Comparison of ENCODE assay signal across 1 cellular context in the genomic region with DNA sequence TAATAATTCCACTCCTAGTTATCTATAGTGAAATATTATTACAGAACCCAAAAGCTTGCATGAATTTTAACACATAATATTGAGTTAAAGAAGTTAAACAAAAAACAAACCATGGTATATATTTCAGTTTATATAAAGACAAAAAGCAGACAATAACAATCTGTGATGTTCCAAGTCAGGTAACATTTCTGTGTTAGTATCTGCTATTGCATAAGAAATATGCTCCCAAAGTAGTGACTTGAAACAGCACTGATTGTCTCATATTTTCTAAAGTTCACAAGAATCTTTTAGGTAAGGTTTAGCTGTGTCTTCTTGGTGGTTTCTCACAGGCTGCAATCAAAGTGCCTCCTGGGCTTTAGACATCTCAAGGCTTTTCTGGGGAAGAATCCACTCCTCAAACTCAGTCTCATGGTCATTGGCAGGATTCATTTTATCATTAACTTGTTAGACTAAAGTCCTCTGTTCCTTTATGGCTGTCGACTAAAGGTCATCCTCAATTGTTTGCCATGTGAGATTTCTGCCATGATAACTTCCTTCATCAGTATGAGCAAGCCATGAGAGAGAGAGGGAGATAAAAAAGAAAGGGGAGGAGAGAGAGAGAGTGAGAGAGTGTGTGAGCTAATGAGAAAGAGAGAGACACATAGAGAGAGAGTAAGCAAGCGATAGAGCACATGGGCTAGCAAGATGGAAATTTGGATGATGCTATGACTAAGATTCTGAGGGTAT.
TF ChIP-seq lines count a peak whose summit lies in the region.

No MANE protein-coding gene starts in this region.

TF ChIP-seq in HepG2, 621 proteins besides CTCF, POLR2A, EP300 and RAD21 (continued from another document and continues in another):
- TF ChIP-seq HMG20A (CRISPR knock-in tag; IDR thresholded peaks at IDR 0.05; ENCODE audit: borderline replicate concordance), result peak; percentile 91
- TF ChIP-seq, protein P1, sequence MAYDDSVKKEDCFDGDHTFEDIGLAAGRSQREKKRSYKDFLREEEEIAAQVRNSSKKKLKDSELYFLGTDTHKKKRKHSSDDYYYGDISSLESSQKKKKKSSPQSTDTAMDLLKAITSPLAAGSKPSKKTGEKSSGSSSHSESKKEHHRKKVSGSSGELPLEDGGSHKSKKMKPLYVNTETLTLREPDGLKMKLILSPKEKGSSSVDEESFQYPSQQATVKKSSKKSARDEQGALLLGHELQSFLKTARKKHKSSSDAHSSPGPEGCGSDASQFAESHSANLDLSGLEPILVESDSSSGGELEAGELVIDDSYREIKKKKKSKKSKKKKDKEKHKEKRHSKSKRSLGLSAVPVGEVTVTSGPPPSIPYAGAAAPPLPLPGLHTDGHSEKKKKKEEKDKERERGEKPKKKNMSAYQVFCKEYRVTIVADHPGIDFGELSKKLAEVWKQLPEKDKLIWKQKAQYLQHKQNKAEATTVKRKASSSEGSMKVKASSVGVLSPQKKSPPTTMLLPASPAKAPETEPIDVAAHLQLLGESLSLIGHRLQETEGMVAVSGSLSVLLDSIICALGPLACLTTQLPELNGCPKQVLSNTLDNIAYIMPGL (CRISPR knock-in tag; IDR thresholded peaks at IDR 0.05; ENCODE audit: borderline replicate concordance in 1 of 2, low read depth in 1 of 2), result 0 out of 4 replicates have a peak, but pooled peaks of 1 of the 2 experiments have one; percentile 35
- peak; percentile 56; the same call in 1 of the 2 replicates for TF ChIP-seq ZMYM4 (CRISPR knock-in tag; IDR thresholded peaks at IDR 0.05)
- TF ChIP-seq, protein P2, sequence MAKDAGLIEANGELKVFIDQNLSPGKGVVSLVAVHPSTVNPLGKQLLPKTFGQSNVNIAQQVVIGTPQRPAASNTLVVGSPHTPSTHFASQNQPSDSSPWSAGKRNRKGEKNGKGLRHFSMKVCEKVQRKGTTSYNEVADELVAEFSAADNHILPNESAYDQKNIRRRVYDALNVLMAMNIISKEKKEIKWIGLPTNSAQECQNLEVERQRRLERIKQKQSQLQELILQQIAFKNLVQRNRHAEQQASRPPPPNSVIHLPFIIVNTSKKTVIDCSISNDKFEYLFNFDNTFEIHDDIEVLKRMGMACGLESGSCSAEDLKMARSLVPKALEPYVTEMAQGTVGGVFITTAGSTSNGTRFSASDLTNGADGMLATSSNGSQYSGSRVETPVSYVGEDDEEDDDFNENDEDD (CRISPR knock-in tag; IDR thresholded peaks at IDR 0.05; ENCODE audit: borderline replicate concordance), result peak; percentile 33; the same call in 1 of the 2 replicates
- peak; percentile 46; the same call in 1 of the 2 replicates for TF ChIP-seq ATF7 (IDR thresholded peaks at IDR 0.05)
- TF ChIP-seq ATF7 (CRISPR knock-in tag; IDR thresholded peaks at IDR 0.05), result no peak
- peak; percentile 29; the same call in 1 of the 2 replicates for TF ChIP-seq ZMYM3 (CRISPR knock-in tag; IDR thresholded peaks at IDR 0.05)
- no peak for TF ChIP-seq NR3C1 (CRISPR knock-in tag; IDR thresholded peaks at IDR 0.05)
- no peak for TF ChIP-seq ZNF629 (CRISPR knock-in tag; conservative IDR thresholded peaks at IDR 0.05)
- TF ChIP-seq, protein P3, sequence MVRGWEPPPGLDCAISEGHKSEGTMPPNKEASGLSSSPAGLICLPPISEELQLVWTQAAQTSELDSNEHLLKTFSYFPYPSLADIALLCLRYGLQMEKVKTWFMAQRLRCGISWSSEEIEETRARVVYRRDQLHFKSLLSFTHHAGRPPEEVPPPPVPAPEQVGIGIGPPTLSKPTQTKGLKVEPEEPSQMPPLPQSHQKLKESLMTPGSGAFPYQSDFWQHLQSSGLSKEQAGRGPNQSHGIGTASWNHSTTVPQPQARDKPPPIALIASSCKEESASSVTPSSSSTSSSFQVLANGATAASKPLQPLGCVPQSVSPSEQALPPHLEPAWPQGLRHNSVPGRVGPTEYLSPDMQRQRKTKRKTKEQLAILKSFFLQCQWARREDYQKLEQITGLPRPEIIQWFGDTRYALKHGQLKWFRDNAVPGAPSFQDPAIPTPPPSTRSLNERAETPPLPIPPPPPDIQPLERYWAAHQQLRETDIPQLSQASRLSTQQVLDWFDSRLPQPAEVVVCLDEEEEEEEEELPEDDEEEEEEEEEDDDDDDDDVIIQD (CRISPR knock-in tag; IDR thresholded peaks at IDR 0.05; ENCODE audit: low read depth), result peak; percentile 90
- no peak for TF ChIP-seq ZBTB38 (CRISPR knock-in tag; IDR thresholded peaks at IDR 0.05)
- TF ChIP-seq, protein P4, sequence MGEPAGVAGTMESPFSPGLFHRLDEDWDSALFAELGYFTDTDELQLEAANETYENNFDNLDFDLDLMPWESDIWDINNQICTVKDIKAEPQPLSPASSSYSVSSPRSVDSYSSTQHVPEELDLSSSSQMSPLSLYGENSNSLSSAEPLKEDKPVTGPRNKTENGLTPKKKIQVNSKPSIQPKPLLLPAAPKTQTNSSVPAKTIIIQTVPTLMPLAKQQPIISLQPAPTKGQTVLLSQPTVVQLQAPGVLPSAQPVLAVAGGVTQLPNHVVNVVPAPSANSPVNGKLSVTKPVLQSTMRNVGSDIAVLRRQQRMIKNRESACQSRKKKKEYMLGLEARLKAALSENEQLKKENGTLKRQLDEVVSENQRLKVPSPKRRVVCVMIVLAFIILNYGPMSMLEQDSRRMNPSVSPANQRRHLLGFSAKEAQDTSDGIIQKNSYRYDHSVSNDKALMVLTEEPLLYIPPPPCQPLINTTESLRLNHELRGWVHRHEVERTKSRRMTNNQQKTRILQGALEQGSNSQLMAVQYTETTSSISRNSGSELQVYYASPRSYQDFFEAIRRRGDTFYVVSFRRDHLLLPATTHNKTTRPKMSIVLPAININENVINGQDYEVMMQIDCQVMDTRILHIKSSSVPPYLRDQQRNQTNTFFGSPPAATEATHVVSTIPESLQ (CRISPR knock-in tag; conservative IDR thresholded peaks at IDR 0.05), result no peak
- TF ChIP-seq ZSCAN22 (CRISPR knock-in tag; IDR thresholded peaks at IDR 0.05), result no peak
- TF ChIP-seq, protein P5, sequence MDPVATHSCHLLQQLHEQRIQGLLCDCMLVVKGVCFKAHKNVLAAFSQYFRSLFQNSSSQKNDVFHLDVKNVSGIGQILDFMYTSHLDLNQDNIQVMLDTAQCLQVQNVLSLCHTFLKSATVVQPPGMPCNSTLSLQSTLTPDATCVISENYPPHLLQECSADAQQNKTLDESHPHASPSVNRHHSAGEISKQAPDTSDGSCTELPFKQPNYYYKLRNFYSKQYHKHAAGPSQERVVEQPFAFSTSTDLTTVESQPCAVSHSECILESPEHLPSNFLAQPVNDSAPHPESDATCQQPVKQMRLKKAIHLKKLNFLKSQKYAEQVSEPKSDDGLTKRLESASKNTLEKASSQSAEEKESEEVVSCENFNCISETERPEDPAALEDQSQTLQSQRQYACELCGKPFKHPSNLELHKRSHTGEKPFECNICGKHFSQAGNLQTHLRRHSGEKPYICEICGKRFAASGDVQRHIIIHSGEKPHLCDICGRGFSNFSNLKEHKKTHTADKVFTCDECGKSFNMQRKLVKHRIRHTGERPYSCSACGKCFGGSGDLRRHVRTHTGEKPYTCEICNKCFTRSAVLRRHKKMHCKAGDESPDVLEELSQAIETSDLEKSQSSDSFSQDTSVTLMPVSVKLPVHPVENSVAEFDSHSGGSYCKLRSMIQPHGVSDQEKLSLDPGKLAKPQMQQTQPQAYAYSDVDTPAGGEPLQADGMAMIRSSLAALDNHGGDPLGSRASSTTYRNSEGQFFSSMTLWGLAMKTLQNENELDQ (CRISPR knock-in tag; IDR thresholded peaks at IDR 0.05; ENCODE audit: borderline replicate concordance), result no peak
- no peak for TF ChIP-seq STAG1 (CRISPR knock-in tag; IDR thresholded peaks at IDR 0.05)
- 0 out of 2 replicates have a peak, but pooled peaks have one; percentile 14 for TF ChIP-seq SMC3 (IDR thresholded peaks at IDR 0.05; ENCODE audit: low read length)
- TF ChIP-seq ARHGAP35 (CRISPR knock-in tag; IDR thresholded peaks at IDR 0.05; ENCODE audit: borderline replicate concordance), result no peak
- peak; percentile 68; the same call in 1 of the 2 replicates for TF ChIP-seq KDM1A (CRISPR knock-in tag; IDR thresholded peaks at IDR 0.05)
- peak; percentile 52; the same call in 1 of the 2 replicates for TF ChIP-seq GATAD1 (CRISPR knock-in tag; IDR thresholded peaks at IDR 0.05)
- no peak for TF ChIP-seq ZNF333 (CRISPR knock-in tag; IDR thresholded peaks at IDR 0.05; ENCODE audit: borderline replicate concordance)
- TF ChIP-seq ZFP1 (CRISPR knock-in tag; IDR thresholded peaks at IDR 0.05), result peak; percentile 50; the same call in 1 of the 2 replicates
- TF ChIP-seq PRMT3 (CRISPR knock-in tag; IDR thresholded peaks at IDR 0.05; ENCODE audit: borderline replicate concordance, low read depth), result no peak
- peak; percentile 66 for TF ChIP-seq HMG20B (CRISPR knock-in tag; conservative IDR thresholded peaks at IDR 0.05)
- TF ChIP-seq, protein P6, sequence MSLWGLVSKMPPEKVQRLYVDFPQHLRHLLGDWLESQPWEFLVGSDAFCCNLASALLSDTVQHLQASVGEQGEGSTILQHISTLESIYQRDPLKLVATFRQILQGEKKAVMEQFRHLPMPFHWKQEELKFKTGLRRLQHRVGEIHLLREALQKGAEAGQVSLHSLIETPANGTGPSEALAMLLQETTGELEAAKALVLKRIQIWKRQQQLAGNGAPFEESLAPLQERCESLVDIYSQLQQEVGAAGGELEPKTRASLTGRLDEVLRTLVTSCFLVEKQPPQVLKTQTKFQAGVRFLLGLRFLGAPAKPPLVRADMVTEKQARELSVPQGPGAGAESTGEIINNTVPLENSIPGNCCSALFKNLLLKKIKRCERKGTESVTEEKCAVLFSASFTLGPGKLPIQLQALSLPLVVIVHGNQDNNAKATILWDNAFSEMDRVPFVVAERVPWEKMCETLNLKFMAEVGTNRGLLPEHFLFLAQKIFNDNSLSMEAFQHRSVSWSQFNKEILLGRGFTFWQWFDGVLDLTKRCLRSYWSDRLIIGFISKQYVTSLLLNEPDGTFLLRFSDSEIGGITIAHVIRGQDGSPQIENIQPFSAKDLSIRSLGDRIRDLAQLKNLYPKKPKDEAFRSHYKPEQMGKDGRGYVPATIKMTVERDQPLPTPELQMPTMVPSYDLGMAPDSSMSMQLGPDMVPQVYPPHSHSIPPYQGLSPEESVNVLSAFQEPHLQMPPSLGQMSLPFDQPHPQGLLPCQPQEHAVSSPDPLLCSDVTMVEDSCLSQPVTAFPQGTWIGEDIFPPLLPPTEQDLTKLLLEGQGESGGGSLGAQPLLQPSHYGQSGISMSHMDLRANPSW (CRISPR knock-in tag; IDR thresholded peaks at IDR 0.05; ENCODE audit: borderline replicate concordance), result no peak
- peak; percentile 98 for TF ChIP-seq GATAD2A (CRISPR knock-in tag; IDR thresholded peaks at IDR 0.05)
- no peak for TF ChIP-seq ZNF136 (CRISPR knock-in tag; IDR thresholded peaks at IDR 0.05; ENCODE audit: low read depth)
- peak; percentile 66; the same call in 1 of the 2 replicates for TF ChIP-seq HDAC1 (CRISPR knock-in tag; IDR thresholded peaks at IDR 0.05)
- TF ChIP-seq, protein P7, sequence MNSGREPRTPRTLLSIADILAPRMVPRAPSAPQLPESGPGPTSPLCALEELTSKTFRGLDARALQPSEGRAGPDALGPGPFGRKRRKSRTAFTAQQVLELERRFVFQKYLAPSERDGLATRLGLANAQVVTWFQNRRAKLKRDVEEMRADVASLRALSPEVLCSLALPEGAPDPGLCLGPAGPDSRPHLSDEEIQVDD (CRISPR knock-in tag; IDR thresholded peaks at IDR 0.05; ENCODE audit: borderline replicate concordance), result no peak
- no peak for TF ChIP-seq EED (CRISPR knock-in tag; IDR thresholded peaks at IDR 0.05)
- no peak for TF ChIP-seq TP53 (CRISPR knock-in tag; conservative IDR thresholded peaks at IDR 0.05)
- TF ChIP-seq, protein P8, sequence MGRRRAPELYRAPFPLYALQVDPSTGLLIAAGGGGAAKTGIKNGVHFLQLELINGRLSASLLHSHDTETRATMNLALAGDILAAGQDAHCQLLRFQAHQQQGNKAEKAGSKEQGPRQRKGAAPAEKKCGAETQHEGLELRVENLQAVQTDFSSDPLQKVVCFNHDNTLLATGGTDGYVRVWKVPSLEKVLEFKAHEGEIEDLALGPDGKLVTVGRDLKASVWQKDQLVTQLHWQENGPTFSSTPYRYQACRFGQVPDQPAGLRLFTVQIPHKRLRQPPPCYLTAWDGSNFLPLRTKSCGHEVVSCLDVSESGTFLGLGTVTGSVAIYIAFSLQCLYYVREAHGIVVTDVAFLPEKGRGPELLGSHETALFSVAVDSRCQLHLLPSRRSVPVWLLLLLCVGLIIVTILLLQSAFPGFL (CRISPR knock-in tag; IDR thresholded peaks at IDR 0.05), result no peak
- no peak for TF ChIP-seq ZNF552 (CRISPR knock-in tag; IDR thresholded peaks at IDR 0.05; ENCODE audit: borderline replicate concordance)
- TF ChIP-seq TBX2 (CRISPR knock-in tag; IDR thresholded peaks at IDR 0.05; ENCODE audit: borderline replicate concordance), result peak; percentile 46; the same call in 1 of the 2 replicates
- TF ChIP-seq, protein P9, sequence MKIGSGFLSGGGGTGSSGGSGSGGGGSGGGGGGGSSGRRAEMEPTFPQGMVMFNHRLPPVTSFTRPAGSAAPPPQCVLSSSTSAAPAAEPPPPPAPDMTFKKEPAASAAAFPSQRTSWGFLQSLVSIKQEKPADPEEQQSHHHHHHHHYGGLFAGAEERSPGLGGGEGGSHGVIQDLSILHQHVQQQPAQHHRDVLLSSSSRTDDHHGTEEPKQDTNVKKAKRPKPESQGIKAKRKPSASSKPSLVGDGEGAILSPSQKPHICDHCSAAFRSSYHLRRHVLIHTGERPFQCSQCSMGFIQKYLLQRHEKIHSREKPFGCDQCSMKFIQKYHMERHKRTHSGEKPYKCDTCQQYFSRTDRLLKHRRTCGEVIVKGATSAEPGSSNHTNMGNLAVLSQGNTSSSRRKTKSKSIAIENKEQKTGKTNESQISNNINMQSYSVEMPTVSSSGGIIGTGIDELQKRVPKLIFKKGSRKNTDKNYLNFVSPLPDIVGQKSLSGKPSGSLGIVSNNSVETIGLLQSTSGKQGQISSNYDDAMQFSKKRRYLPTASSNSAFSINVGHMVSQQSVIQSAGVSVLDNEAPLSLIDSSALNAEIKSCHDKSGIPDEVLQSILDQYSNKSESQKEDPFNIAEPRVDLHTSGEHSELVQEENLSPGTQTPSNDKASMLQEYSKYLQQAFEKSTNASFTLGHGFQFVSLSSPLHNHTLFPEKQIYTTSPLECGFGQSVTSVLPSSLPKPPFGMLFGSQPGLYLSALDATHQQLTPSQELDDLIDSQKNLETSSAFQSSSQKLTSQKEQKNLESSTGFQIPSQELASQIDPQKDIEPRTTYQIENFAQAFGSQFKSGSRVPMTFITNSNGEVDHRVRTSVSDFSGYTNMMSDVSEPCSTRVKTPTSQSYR (CRISPR knock-in tag; IDR thresholded peaks at IDR 0.05; ENCODE audit: borderline replicate concordance), result no peak; the same call in 1 of the 2 replicates
- TF ChIP-seq GFI1 (CRISPR knock-in tag; IDR thresholded peaks at IDR 0.05; ENCODE audit: borderline replicate concordance), result peak; percentile 93
- TF ChIP-seq SATB2 (CRISPR knock-in tag; IDR thresholded peaks at IDR 0.05), result 0 out of 2 replicates have a peak, but pooled peaks have one; percentile 66
- peak; percentile 61 for TF ChIP-seq FOSL2 (CRISPR knock-in tag; IDR thresholded peaks at IDR 0.05)
